Comparison of ENCODE assay signal across 16 cellular contexts in the genomic region with DNA sequence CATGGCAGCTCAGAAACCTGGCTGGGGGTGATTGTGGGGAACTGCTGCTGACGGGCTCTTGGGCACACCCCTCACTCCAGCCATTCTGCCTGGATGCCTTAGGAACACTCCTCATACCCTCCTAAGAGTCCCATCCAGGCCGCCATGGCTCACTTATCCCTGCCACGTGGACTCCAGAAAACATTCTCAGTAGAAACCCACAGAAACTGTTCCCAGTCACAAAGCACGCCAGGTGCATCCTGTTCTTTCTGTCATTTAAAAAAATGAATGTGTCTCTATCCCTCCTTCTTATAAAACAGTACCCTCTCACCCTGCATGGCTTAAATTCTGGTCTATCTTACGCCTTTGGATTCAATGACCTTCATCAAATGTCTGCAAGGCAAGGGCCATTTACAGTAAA.
"Had no signal": no experiment of that assay in that cellular context is flagged by ENCODE, and none has a peak within 500 bp of the region (broad histone marks: within the 10 kb centered on the region; RNA-seq: fewer than 3 reads in every experiment).

No MANE protein-coding gene starts in this region.

- H3K27me3 Mint-ChIP-seq: activated CD4-positive, alpha-beta memory T cell treated with anti-CD3 and anti-CD28 coated beads, Interleukin-2, amount 10 ng/mL, durations not matched to agents 7 days and 5 days; activated naive CD4-positive, alpha-beta T cell treated with anti-CD3 and anti-CD28 coated beads, Interleukin-2, amount 50 U/mL, for 24 hours; stimulated activated naive CD8-positive, alpha-beta T cell treated with anti-CD3 and anti-CD28 coated beads, Interleukin-15, amount 100 ng/mL, for 72 hours had no signal

- H3K9me3 ChIP-seq: adrenal gland, sigmoid colon, spleen, testis had no signal

- H3K4me1 ChIP-seq: adrenal gland, testis had no signal

- H3K9me3 Mint-ChIP-seq: activated CD4-positive, alpha-beta memory T cell treated with anti-CD3 and anti-CD28 coated beads, Interleukin-2, amount 10 ng/mL, durations not matched to agents 7 days and 5 days; activated naive CD4-positive, alpha-beta T cell treated with anti-CD3 and anti-CD28 coated beads, Interleukin-2, amount 50 U/mL, for 24 hours; stimulated activated naive CD8-positive, alpha-beta T cell treated with anti-CD3 and anti-CD28 coated beads, Interleukin-15, amount 100 ng/mL, for 72 hours had no signal

- FAIRE-seq: frontal cortex, islet of Langerhans had no signal

- H3K4me1 Mint-ChIP-seq: activated CD4-positive, alpha-beta memory T cell treated with anti-CD3 and anti-CD28 coated beads, Interleukin-2, amount 10 ng/mL, durations not matched to agents 7 days and 5 days had no signal

- DNase-seq: activated CD4-positive, alpha-beta memory T cell treated with anti-CD3 and anti-CD28 coated beads, Interleukin-2, amount 10 ng/mL, durations not matched to agents 7 days and 5 days; activated CD4-positive, alpha-beta T cell treated with anti-CD3 and anti-CD28 coated beads for 4 hours; activated effector memory CD4-positive, alpha-beta T cell treated with anti-CD3 and anti-CD28 coated beads, Interleukin-2, amount 50 U/mL, for 16 hours; activated T-cell treated with anti-CD3 and anti-CD28 coated beads, Interleukin-2, amount 50 U/mL, for 48 hours; adrenal gland; head of caudate nucleus; midbrain; sigmoid colon; spleen; stimulated activated naive CD8-positive, alpha-beta T cell treated with anti-CD3 and anti-CD28 coated beads, Interleukin-15, amount 100 ng/mL, for 72 hours; testis had no signal

- H3K9ac ChIP-seq: parathyroid adenoma had no signal

- H3K27me3 ChIP-seq: adrenal gland, sigmoid colon, spleen, testis had no signal

- ATAC-seq: stimulated activated naive CD8-positive, alpha-beta T cell treated with anti-CD3 and anti-CD28 coated beads, Interleukin-15, amount 100 ng/mL, for 72 hours had no signal

- H3K36me3 ChIP-seq: adrenal gland, sigmoid colon, spleen had no signal

- H3K27ac ChIP-seq: adrenal gland, parathyroid adenoma, sigmoid colon, spleen, testis had no signal

- H3K27ac Mint-ChIP-seq: activated CD4-positive, alpha-beta memory T cell treated with anti-CD3 and anti-CD28 coated beads, Interleukin-2, amount 10 ng/mL, durations not matched to agents 7 days and 5 days; activated naive CD4-positive, alpha-beta T cell treated with anti-CD3 and anti-CD28 coated beads, Interleukin-2, amount 50 U/mL, for 24 hours had no signal

- H3K4me3 Mint-ChIP-seq: activated CD4-positive, alpha-beta memory T cell treated with anti-CD3 and anti-CD28 coated beads, Interleukin-2, amount 10 ng/mL, durations not matched to agents 7 days and 5 days; activated naive CD4-positive, alpha-beta T cell treated with anti-CD3 and anti-CD28 coated beads, Interleukin-2, amount 50 U/mL, for 24 hours; stimulated activated naive CD8-positive, alpha-beta T cell treated with anti-CD3 and anti-CD28 coated beads, Interleukin-15, amount 100 ng/mL, for 72 hours had no signal

- H2AFZ ChIP-seq: parathyroid adenoma had no signal

- H3K4me3 ChIP-seq: adrenal gland, lung, sigmoid colon, spleen, testis had no signal
